Comparison of ENCODE assay signal across 27 cellular contexts in genomic region chr7:30899630-30900029, GRCh38. TPM values are rescaled to one million over a fixed set of nuclear protein-coding genes. Genes with fewer than 3 reads are reported as not detected.
DNase-seq lines count a peak whose midpoint lies in the region; ATAC-seq and TF ChIP-seq lines count a peak whose summit lies in the region.
"Had no signal": no experiment of that assay in that cellular context is flagged by ENCODE, and none has a peak within 500 bp of the region (broad histone marks: within the 10 kb centered on the region; RNA-seq: fewer than 3 reads in every experiment).

No MANE protein-coding gene starts in this region.

- in situ Hi-C loops in brain microvascular endothelial cell (cut with HindIII; ENCODE audit: low pct_ligation_motif_present, low sequenced_read_pairs), result no loop called here

- no peaks in the 10 kb centered on the region for H3K9me3 ChIP-seq in BLaER1
- H3K9me3 ChIP-seq in esophagus muscularis mucosa, result no peaks in the 10 kb centered on the region
- H3K9me3 ChIP-seq in lower lobe of right lung, result no peaks in the 10 kb centered on the region
- no peaks in the 10 kb centered on the region for H3K9me3 ChIP-seq in subcutaneous abdominal adipose tissue (ENCODE audit: control insufficient read depth in 5 of 5, low read length in 5 of 5)
- H3K9me3 ChIP-seq: A549, BE2C, MG63, prostate gland, testis had no signal

- DNase-seq in esophagus muscularis mucosa (ENCODE audit: extremely low spot score), result no peak
- no peak for DNase-seq in lower lobe of right lung
- no peak for DNase-seq in NOMO-1 (lab: John Stamatoyannopoulos, UW; ENCODE audit: unreplicated experiment in 2 of 2)
- DNase-seq in brain microvascular endothelial cell, result no peak
- DNase-seq: activated CD4-positive, CD25-positive, alpha-beta regulatory T cell treated with anti-CD3 and anti-CD28 coated beads, Interleukin-2, amount 50 U/mL, for 72 hours; activated CD8-positive, alpha-beta T cell treated with anti-CD3 and anti-CD28 coated beads, Interleukin-2, amount 10 ng/mL, durations not matched to agents 7 days and 5 days; activated gamma-delta T cell treated with Interleukin-2 at 50 U/mL for 16 hours; BE2C; effector memory CD4-positive, alpha-beta T cell; GOT3; KBM-7; MG63; NCI-H1417; NK-92 treated with Interleukin-12 subunit alpha and Interleukin-12 subunit beta, amount 100 ng/mL, for 24 hours; stimulated activated CD4-positive, alpha-beta T cell treated with anti-CD3 and anti-CD28 coated beads, Interleukin-1b, Interleukin-23, amount 100 ng/mL, for 48 hours; T-helper 1 cell; testis had no signal

- H3K27me3 ChIP-seq in BLaER1 (no peaks in the 10 kb centered on the region), esophagus muscularis mucosa (no peaks in the 10 kb centered on the region), lower lobe of right lung (ENCODE audit: low read depth) (no peaks in the 10 kb centered on the region), subcutaneous abdominal adipose tissue (ENCODE audit: control insufficient read depth in 5 of 5, insufficient read depth in 4 of 5, low read length in 5 of 5) (no peaks in the 10 kb centered on the region), brain microvascular endothelial cell (replicated peaks) (peaks cover 3% of the 10 kb centered on the region)
- H3K27me3 ChIP-seq: BE2C, MG63, testis had no signal

- H3K36me3 ChIP-seq in BLaER1, result no peaks in the 10 kb centered on the region
- no peaks in the 10 kb centered on the region for H3K36me3 ChIP-seq in esophagus muscularis mucosa
- H3K36me3 ChIP-seq in lower lobe of right lung, result no peaks in the 10 kb centered on the region
- H3K36me3 ChIP-seq in subcutaneous abdominal adipose tissue (ENCODE audit: control insufficient read depth in 5 of 5, insufficient read depth in 5 of 5, low read length in 5 of 5), result no peaks in the 10 kb centered on the region
- H3K36me3 ChIP-seq in brain microvascular endothelial cell (replicated peaks), result no peaks in the 10 kb centered on the region
- H3K36me3 ChIP-seq: BE2C, MG63, prostate gland had no signal

- no peak overlapping the region for H3K27ac ChIP-seq in BLaER1
- peak overlapping the region; percentile 43 to 78 (median 70) for H3K27ac ChIP-seq in esophagus muscularis mucosa (replicated peaks in 1 of 4)
- peak overlapping the region; percentile 84 for H3K27ac ChIP-seq in lower lobe of right lung
- peak overlapping the region; percentile 65 for H3K27ac ChIP-seq in subcutaneous abdominal adipose tissue (ENCODE audit: low read depth, low read length)
- no peak overlapping the region for H3K27ac ChIP-seq in brain microvascular endothelial cell
- H3K27ac ChIP-seq: A549, prostate gland had no signal

- TF ChIP-seq POLR2A in esophagus muscularis mucosa (IDR thresholded peaks at IDR 0.05; ENCODE audit: low read depth), result no peak

- intact Hi-C loops in esophagus muscularis mucosa (cut with DNase I), result no loop called here
- intact Hi-C loops in lower lobe of right lung (cut with DNase I), result no loop called here

- H3K4me2 ChIP-seq in BLaER1, result peak overlapping the region; percentile 5; the same call in 1 of the 2 replicates
- H3K4me2 ChIP-seq: A549 had no signal

- ATAC-seq in lower lobe of right lung (no peak), GM21529 (IDR thresholded peaks at IDR 0.05; ENCODE audit: unreplicated experiment) (no peak), HG02610 (IDR thresholded peaks at IDR 0.05; ENCODE audit: unreplicated experiment) (no peak)
- ATAC-seq: A549; activated CD8-positive, alpha-beta T cell treated with anti-CD3 and anti-CD28 coated beads, Interleukin-2, amount 10 ng/mL, durations not matched to agents 7 days and 5 days; esophagus mucosa; Panc1 had no signal

- H3K4me3 ChIP-seq in BLaER1, result no peak overlapping the region
- no peak overlapping the region for H3K4me3 ChIP-seq in esophagus muscularis mucosa
- no peak overlapping the region for H3K4me3 ChIP-seq in lower lobe of right lung
- H3K4me3 ChIP-seq in subcutaneous abdominal adipose tissue (ENCODE audit: low read depth in 1 of 5, low read length in 5 of 5), result no peak overlapping the region
- no peak overlapping the region for H3K4me3 ChIP-seq in brain microvascular endothelial cell (ENCODE audit: low read depth, low read length)
- H3K4me3 ChIP-seq: A549, MG63, prostate gland, skin epidermis, testis had no signal

- TF ChIP-seq CTCF in esophagus muscularis mucosa (IDR thresholded peaks at IDR 0.05) (no peak), lower lobe of right lung (IDR thresholded peaks at IDR 0.05) (no peak), brain microvascular endothelial cell (IDR thresholded peaks at IDR 0.05; ENCODE audit: low read depth, low read length, missing control alignments) (no peak)

- no peaks in the 10 kb centered on the region for H4K20me1 ChIP-seq in BLaER1

- no peak overlapping the region for H3K9ac ChIP-seq in BLaER1
- peak overlapping the region in 2 of 5 donors; percentile 9 to 54 for H3K9ac ChIP-seq in subcutaneous abdominal adipose tissue (ENCODE audit: low read length in 5 of 5)

- WGBS in esophagus muscularis mucosa, result 54% methylated on average over 4 of the region's 6 CpGs

- no peak for TF ChIP-seq EP300 in esophagus muscularis mucosa (IDR thresholded peaks at IDR 0.05)

- H3K4me1 ChIP-seq in BLaER1, result peaks cover 96% of the 10 kb centered on the region
- H3K4me1 ChIP-seq in esophagus muscularis mucosa, result peaks cover 70 to 90% (median 77%) of the 10 kb centered on the region in 4 donors
- H3K4me1 ChIP-seq in lower lobe of right lung, result peaks cover 70% of the 10 kb centered on the region
- peaks cover 10 to 76% (median 62%) of the 10 kb centered on the region in 5 donors for H3K4me1 ChIP-seq in subcutaneous abdominal adipose tissue (ENCODE audit: control insufficient read depth in 5 of 5, insufficient read depth in 5 of 5, low read length in 5 of 5)
- H3K4me1 ChIP-seq: BE2C, prostate gland had no signal

RNA-seq across cellular contexts. Expression of gene AQP1, which starts 12.0 kb away (rescaled TPM):
- 100 to 1,000 TPM; 362 to 578 (median 513) TPM for total RNA-seq in esophagus muscularis mucosa
- 826 TPM for total RNA-seq in lower lobe of right lung
- total RNA-seq: HT1080 had no signal

Comparison
In these comparisons a context has a peak if more than half of its experiments do, and no peak if none do; other contexts are left out.
1. H3K27ac ChIP-seq: peak in esophagus muscularis mucosa (4 of 4), lower lobe of right lung (single experiment) and subcutaneous abdominal adipose tissue (single experiment); none in BLaER1 (single experiment) and brain microvascular endothelial cell (single experiment).